19 cellular contexts compared by ENCODE assay signal in genomic region chr9:116320180-116320799, GRCh38.
DNase-seq lines count a peak whose midpoint lies in the region; ATAC-seq, FAIRE-seq and TF ChIP-seq lines count a peak whose summit lies in the region.
"Had no signal": no experiment of that assay in that cellular context is flagged by ENCODE, and none has a peak within 500 bp of the region (broad histone marks: within the 10 kb centered on the region; RNA-seq: fewer than 3 reads in every experiment).

No MANE protein-coding gene starts in this region.

- TF ChIP-seq CTCF in astrocyte (IDR thresholded peaks at IDR 0.05; ENCODE audit: insufficient read depth, low read depth, low read length) (no peak), heart right ventricle (IDR thresholded peaks at IDR 0.05) (no peak), osteocyte (IDR thresholded peaks at IDR 0.05) (no peak)

- H3K4me2 ChIP-seq in astrocyte (ENCODE audit: low read length): no peak overlapping the region

- H3K27me3 Mint-ChIP-seq in astrocyte (ENCODE audit: low read depth, unreplicated experiment) (no peaks in the 10 kb centered on the region), osteocyte (ENCODE audit: unreplicated experiment) (no peaks in the 10 kb centered on the region)
- no peaks in the 10 kb centered on the region for H3K27me3 Mint-ChIP-seq in stimulated activated naive B cell treated with anti-CD40 and anti-IgM and Interleukin-4, amounts not matched to agents 10 μg/mL and 1 μg/mL and 100 μg/mL, for 72 hours

- H3K9ac ChIP-seq in astrocyte (ENCODE audit: low read length): no peak overlapping the region

- FAIRE-seq in astrocyte (lab: Jason Lieb, UNC): no peak

- peak; percentile 25 to 89 (median 74) for ATAC-seq in heart right ventricle
- ATAC-seq in stimulated activated naive B cell treated with anti-CD40 and anti-IgM and Interleukin-4, amounts not matched to agents 10 μg/mL and 1 μg/mL and 100 μg/mL, for 72 hours (replicated peaks): no peak
- no peak for ATAC-seq in activated naive CD4-positive, alpha-beta T cell treated with anti-CD3 and anti-CD28 coated beads, Interleukin-2, amount 50 U/mL, for 72 hours
- ATAC-seq: Panc1 had no signal

- intact Hi-C loops in heart right ventricle (cut with DNase I): no loop called here

- no peak overlapping the region for H3K4me3 ChIP-seq in astrocyte (ENCODE audit: insufficient read depth, low read depth, low read length)
- no peak overlapping the region for H3K4me3 ChIP-seq in heart right ventricle

- H3K27me3 ChIP-seq in astrocyte (ENCODE audit: insufficient read depth, low read length): no peaks in the 10 kb centered on the region
- no peaks in the 10 kb centered on the region for H3K27me3 ChIP-seq in heart right ventricle

- no peaks in the 10 kb centered on the region for H3K9me3 ChIP-seq in astrocyte (ENCODE audit: insufficient read depth, low read depth, low read length)
- H3K9me3 ChIP-seq in heart right ventricle: no peaks in the 10 kb centered on the region

- H3K27ac Mint-ChIP-seq in astrocyte (ENCODE audit: unreplicated experiment) (peak overlapping the region; percentile 9), osteocyte (ENCODE audit: unreplicated experiment) (peak overlapping the region; percentile 53)
- no peak overlapping the region for H3K27ac Mint-ChIP-seq in stimulated activated naive B cell treated with anti-CD40 and anti-IgM and Interleukin-4, amounts not matched to agents 10 μg/mL and 1 μg/mL and 100 μg/mL, for 72 hours
- H3K27ac Mint-ChIP-seq in activated naive CD4-positive, alpha-beta T cell treated with anti-CD3 and anti-CD28 coated beads, Interleukin-2, amount 50 U/mL, for 72 hours: no peak overlapping the region
- H3K27ac Mint-ChIP-seq: B cell; CD8-positive, alpha-beta memory T cell had no signal

- no peak overlapping the region for H2AFZ ChIP-seq in astrocyte (ENCODE audit: low read depth, low read length)

- H3K4me3 Mint-ChIP-seq in astrocyte (ENCODE audit: unreplicated experiment) (no peak overlapping the region), osteocyte (ENCODE audit: unreplicated experiment) (no peak overlapping the region)
- H3K4me3 Mint-ChIP-seq in stimulated activated naive B cell treated with anti-CD40 and anti-IgM and Interleukin-4, amounts not matched to agents 10 μg/mL and 1 μg/mL and 100 μg/mL, for 72 hours: no peak overlapping the region
- H3K4me3 Mint-ChIP-seq: B cell; CD8-positive, alpha-beta memory T cell had no signal

- H3K4me1 ChIP-seq in astrocyte (ENCODE audit: insufficient read depth, low read length) (no peaks in the 10 kb centered on the region), heart right ventricle (peaks cover 2 to 40% (median 24%) of the 10 kb centered on the region in 9 donors)

- 5 to 7% methylated on average over 3 of the region's 3 CpGs for WGBS in heart right ventricle, 2 donors

- H3K36me3 Mint-ChIP-seq in astrocyte (ENCODE audit: low read depth, unreplicated experiment) (peaks cover 50% of the 10 kb centered on the region), osteocyte (ENCODE audit: unreplicated experiment) (peaks cover 71% of the 10 kb centered on the region)
- H3K36me3 Mint-ChIP-seq in stimulated activated naive B cell treated with anti-CD40 and anti-IgM and Interleukin-4, amounts not matched to agents 10 μg/mL and 1 μg/mL and 100 μg/mL, for 72 hours: no peaks in the 10 kb centered on the region
- no peaks in the 10 kb centered on the region for H3K36me3 Mint-ChIP-seq in activated naive CD4-positive, alpha-beta T cell treated with anti-CD3 and anti-CD28 coated beads, Interleukin-2, amount 50 U/mL, for 72 hours
- H3K36me3 Mint-ChIP-seq: CD8-positive, alpha-beta memory T cell had no signal

- peaks cover 4% of the 10 kb centered on the region for H3K36me3 ChIP-seq in astrocyte (ENCODE audit: insufficient read depth, low read length)
- H3K36me3 ChIP-seq in heart right ventricle: no peaks in the 10 kb centered on the region

- no peaks in the 10 kb centered on the region for H3K79me2 ChIP-seq in astrocyte (ENCODE audit: insufficient read depth, low read length)

- H3K27ac ChIP-seq in astrocyte (ENCODE audit: low read depth, low read length): no peak overlapping the region
- H3K27ac ChIP-seq in heart right ventricle: peak overlapping the region; percentile 3 to 85 (median 61)

- DNase-seq in HUDEP-2 (lab: John Stamatoyannopoulos, UW; ENCODE audit: unreplicated experiment in 76 of 76) (peak in 75 of 76 experiments; percentile 12 to 90 (median 68)), astrocyte (ENCODE audit: low read depth) (no peak), heart right ventricle (peak; percentile 22 to 62), osteocyte (ENCODE audit: extremely low spot score, unreplicated experiment) (no peak), RPMI8226 (no peak)
- DNase-seq in effector CD4-positive, alpha-beta T cell: no peak
- DNase-seq in stimulated activated naive B cell treated with anti-CD40 and anti-IgM and Interleukin-4, amounts not matched to agents 10 μg/mL and 1 μg/mL and 100 μg/mL, for 72 hours: no peak
- no peak for DNase-seq in activated naive CD4-positive, alpha-beta T cell treated with anti-CD3 and anti-CD28 coated beads, Interleukin-2, amount 50 U/mL, for 72 hours (ENCODE audit: low spot score in 2 of 2)
- DNase-seq: CD8-positive, alpha-beta memory T cell; DMS153; H7; Karpas-422; MM.1S; NCI-H1105; NCI-H1694 treated with DMSO at 0.1 percent for 48 hours; NCI-H748 treated with DMSO at 0.1 percent for 48 hours; SHP77 treated with DMSO at 0.1 percent for 48 hours had no signal

- peaks cover 6% of the 10 kb centered on the region for H4K20me1 ChIP-seq in astrocyte (ENCODE audit: insufficient read depth, low read length)

- no peaks in the 10 kb centered on the region for H3K9me3 Mint-ChIP-seq in astrocyte (ENCODE audit: unreplicated experiment)
- H3K9me3 Mint-ChIP-seq in osteocyte (ENCODE audit: unreplicated experiment): no peaks in the 10 kb centered on the region
- peaks cover 0 to 3% of the 10 kb centered on the region in 2 donors for H3K9me3 Mint-ChIP-seq in stimulated activated naive B cell treated with anti-CD40 and anti-IgM and Interleukin-4, amounts not matched to agents 10 μg/mL and 1 μg/mL and 100 μg/mL, for 72 hours
- no peaks in the 10 kb centered on the region for H3K9me3 Mint-ChIP-seq in activated naive CD4-positive, alpha-beta T cell treated with anti-CD3 and anti-CD28 coated beads, Interleukin-2, amount 50 U/mL, for 72 hours

- H3K4me1 Mint-ChIP-seq in astrocyte (ENCODE audit: low read depth, unreplicated experiment) (peaks cover 21% of the 10 kb centered on the region), osteocyte (ENCODE audit: unreplicated experiment) (peaks cover 36% of the 10 kb centered on the region)
- H3K4me1 Mint-ChIP-seq in stimulated activated naive B cell treated with anti-CD40 and anti-IgM and Interleukin-4, amounts not matched to agents 10 μg/mL and 1 μg/mL and 100 μg/mL, for 72 hours: no peaks in the 10 kb centered on the region
- H3K4me1 Mint-ChIP-seq: B cell; CD8-positive, alpha-beta memory T cell had no signal

Comparison
In these comparisons a context has a peak if more than half of its experiments do, and no peak if none do; other contexts are left out.
1. DNase-seq: peak in HUDEP-2 (75 of 76) and heart right ventricle (2 of 2); none in astrocyte (single experiment), osteocyte (single experiment), RPMI8226 (single experiment), effector CD4-positive, alpha-beta T cell (single experiment), stimulated activated naive B cell treated with anti-CD40 and anti-IgM and Interleukin-4, amounts not matched to agents 10 μg/mL and 1 μg/mL and 100 μg/mL, for 72 hours (single experiment) and activated naive CD4-positive, alpha-beta T cell treated with anti-CD3 and anti-CD28 coated beads, Interleukin-2, amount 50 U/mL, for 72 hours (0 of 2).
2. H3K27ac Mint-ChIP-seq: peak in astrocyte (single experiment) and osteocyte (single experiment); none in stimulated activated naive B cell treated with anti-CD40 and anti-IgM and Interleukin-4, amounts not matched to agents 10 μg/mL and 1 μg/mL and 100 μg/mL, for 72 hours (single experiment) and activated naive CD4-positive, alpha-beta T cell treated with anti-CD3 and anti-CD28 coated beads, Interleukin-2, amount 50 U/mL, for 72 hours (0 of 2).
3. ATAC-seq: peak in heart right ventricle (8 of 8); none in stimulated activated naive B cell treated with anti-CD40 and anti-IgM and Interleukin-4, amounts not matched to agents 10 μg/mL and 1 μg/mL and 100 μg/mL, for 72 hours (0 of 2) and activated naive CD4-positive, alpha-beta T cell treated with anti-CD3 and anti-CD28 coated beads, Interleukin-2, amount 50 U/mL, for 72 hours (0 of 2).